Comparison of ENCODE assay signal across 8 cellular contexts in the genomic region with DNA sequence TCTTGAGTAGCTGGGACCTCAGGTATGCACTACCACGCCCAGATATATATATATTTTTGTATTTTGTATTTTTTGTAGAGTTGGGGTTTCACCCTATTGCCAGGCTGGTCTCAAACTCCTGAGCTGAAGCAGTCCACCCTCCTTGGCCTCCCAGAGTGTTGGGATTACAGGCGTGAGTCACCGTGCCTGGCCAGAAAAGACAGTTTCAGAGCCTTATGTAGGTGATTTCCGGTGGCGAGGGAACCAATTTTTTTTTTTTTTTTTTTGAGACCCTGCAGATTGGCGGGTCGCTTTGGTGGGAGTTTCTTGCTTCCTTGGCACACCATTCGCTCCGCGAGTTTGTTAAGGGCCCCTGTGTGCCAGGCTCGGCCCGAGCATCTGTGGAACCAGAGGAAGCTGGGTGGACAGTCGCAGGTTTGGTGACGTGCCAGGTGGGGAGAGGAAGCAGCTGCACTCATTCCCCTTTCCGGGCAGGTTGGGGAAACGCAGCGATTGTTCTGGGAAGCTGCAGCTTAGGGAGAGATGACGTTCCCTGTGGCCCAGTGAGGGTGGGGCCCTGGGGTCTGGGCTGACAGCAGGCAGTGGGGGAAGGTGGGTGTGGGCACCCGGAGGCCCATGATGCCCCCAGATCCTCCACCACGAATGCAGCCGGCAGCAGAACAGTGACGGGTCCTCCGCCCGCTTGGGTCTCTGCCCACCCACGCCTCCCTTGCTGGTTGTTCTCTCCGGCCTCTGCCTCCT. TPM values are rescaled to one million over a fixed set of nuclear protein-coding genes. Genes with fewer than 3 reads are reported as not detected.
DNase-seq lines count a peak whose midpoint lies in the region; ATAC-seq and TF ChIP-seq lines count a peak whose summit lies in the region.

No MANE protein-coding gene starts in this region.

- peaks cover 21% of the 10 kb centered on the region for H4K20me1 ChIP-seq in neural progenitor cell (ENCODE audit: low read depth)

- H3K27ac Mint-ChIP-seq in neural progenitor cell: peak overlapping the region; percentile 42

- H3K4me1 Mint-ChIP-seq in neural progenitor cell: peaks cover 61% of the 10 kb centered on the region

- peaks cover 23% of the 10 kb centered on the region for H3K4me1 ChIP-seq in neural progenitor cell

- no peaks in the 10 kb centered on the region for H3K27me3 ChIP-seq in neural progenitor cell

- H3K4me2 ChIP-seq in neural progenitor cell: no peak overlapping the region

- peak overlapping the region; percentile 52 to 77 for H3K27ac ChIP-seq in coronary artery
- H3K27ac ChIP-seq in neural progenitor cell: no peak overlapping the region

- H3K36me3 ChIP-seq in neural progenitor cell: no peaks in the 10 kb centered on the region

- H3K27me3 Mint-ChIP-seq in neural progenitor cell (ENCODE audit: insufficient read depth, low read depth): peaks cover 9% of the 10 kb centered on the region

- peaks cover 9% of the 10 kb centered on the region for H3F3A ChIP-seq in neural progenitor cell (ENCODE audit: low read depth)

- no peak overlapping the region for H2AFZ ChIP-seq in neural progenitor cell (replicated peaks)

- DNase-seq in Daoy (ENCODE audit: low read depth): peak; percentile 90
- peak; percentile 44 for DNase-seq in NCI-H2171 (lab: John Stamatoyannopoulos, UW)
- no peak for DNase-seq in coronary artery (ENCODE audit: low spot score)
- DNase-seq in neural progenitor cell (ENCODE audit: low spot score): no peak
- DNase-seq in stimulated activated CD4-positive, alpha-beta T cell treated with anti-CD3 and anti-CD28 coated beads, Interleukin-2, amount 100 ng/mL, for 48 hours: no peak

- ATAC-seq in HG03159 (IDR thresholded peaks at IDR 0.05; ENCODE audit: unreplicated experiment): no peak
- no peak for ATAC-seq in HG03439 (IDR thresholded peaks at IDR 0.05; ENCODE audit: unreplicated experiment)
- ATAC-seq in HG03521 (IDR thresholded peaks at IDR 0.05; ENCODE audit: unreplicated experiment): no peak

- no peak overlapping the region for H3K4me3 Mint-ChIP-seq in neural progenitor cell

- peak overlapping the region; percentile 52 for H3K4me3 ChIP-seq in coronary artery
- no peak overlapping the region for H3K4me3 ChIP-seq in neural progenitor cell

- TF ChIP-seq CTCF in coronary artery (IDR thresholded peaks at IDR 0.05) (no peak), neural progenitor cell (IDR thresholded peaks at IDR 0.05) (no peak)

- no peaks in the 10 kb centered on the region for H3K79me2 ChIP-seq in neural progenitor cell (ENCODE audit: low read depth)

- no peak overlapping the region for H3K9ac ChIP-seq in neural progenitor cell

- H3K36me3 Mint-ChIP-seq in neural progenitor cell: no peaks in the 10 kb centered on the region

- H3K9me3 Mint-ChIP-seq in neural progenitor cell: no peaks in the 10 kb centered on the region

- H3K9me3 ChIP-seq in neural progenitor cell (ENCODE audit: low read depth): no peaks in the 10 kb centered on the region

RNA-seq across cellular contexts. Expression of a gene that starts 25.1 kb away (rescaled TPM):
- 14.1 and 15.0 TPM in 2 replicates for total RNA-seq in Daoy (2014; rRNA removed; shearing (Covaris generic))
- 2.8 and 7.1 TPM in 2 replicates for total RNA-seq in neural progenitor cell (ENCODE audit: low replicate concordance)

Comparison
In these comparisons a context has a peak if more than half of its experiments do, and no peak if none do; other contexts are left out.
1. DNase-seq: peak in Daoy (single experiment) and NCI-H2171 (single experiment); none in coronary artery (single experiment), neural progenitor cell (single experiment) and stimulated activated CD4-positive, alpha-beta T cell treated with anti-CD3 and anti-CD28 coated beads, Interleukin-2, amount 100 ng/mL, for 48 hours (0 of 2).